1 cellular context compared by ENCODE assay signal in genomic region chr3:152295344-152295743, GRCh38.
TF ChIP-seq lines count a peak whose summit lies in the region.

No MANE protein-coding gene starts in this region.

TF ChIP-seq in K562, 482 proteins besides CTCF, POLR2A, EP300 and RAD21:
- TF ChIP-seq ATF7 (IDR thresholded peaks at IDR 0.05) (no peak), ARID3B (CRISPR knock-in tag; IDR thresholded peaks at IDR 0.05; ENCODE audit: borderline replicate concordance) (no peak), SMARCE1 (IDR thresholded peaks at IDR 0.05) (no peak), CHCHD3 (CRISPR knock-in tag; IDR thresholded peaks at IDR 0.05) (no peak), ZFP30 (CRISPR knock-in tag; IDR thresholded peaks at IDR 0.05; ENCODE audit: borderline replicate concordance) (no peak), FOXJ3 (CRISPR knock-in tag; IDR thresholded peaks at IDR 0.05) (no peak), ZNF324 (CRISPR knock-in tag; IDR thresholded peaks at IDR 0.05) (no peak), ZNF695 (CRISPR knock-in tag; IDR thresholded peaks at IDR 0.05) (no peak), BRF1 (IDR thresholded peaks at IDR 0.05; ENCODE audit: borderline replicate concordance, extremely low read depth, insufficient read length) (no peak), THRB (CRISPR knock-in tag; conservative IDR thresholded peaks at IDR 0.05) (no peak), GTF2A2 (tag; IDR thresholded peaks at IDR 0.05) (no peak)
- TF ChIP-seq, protein P1, sequence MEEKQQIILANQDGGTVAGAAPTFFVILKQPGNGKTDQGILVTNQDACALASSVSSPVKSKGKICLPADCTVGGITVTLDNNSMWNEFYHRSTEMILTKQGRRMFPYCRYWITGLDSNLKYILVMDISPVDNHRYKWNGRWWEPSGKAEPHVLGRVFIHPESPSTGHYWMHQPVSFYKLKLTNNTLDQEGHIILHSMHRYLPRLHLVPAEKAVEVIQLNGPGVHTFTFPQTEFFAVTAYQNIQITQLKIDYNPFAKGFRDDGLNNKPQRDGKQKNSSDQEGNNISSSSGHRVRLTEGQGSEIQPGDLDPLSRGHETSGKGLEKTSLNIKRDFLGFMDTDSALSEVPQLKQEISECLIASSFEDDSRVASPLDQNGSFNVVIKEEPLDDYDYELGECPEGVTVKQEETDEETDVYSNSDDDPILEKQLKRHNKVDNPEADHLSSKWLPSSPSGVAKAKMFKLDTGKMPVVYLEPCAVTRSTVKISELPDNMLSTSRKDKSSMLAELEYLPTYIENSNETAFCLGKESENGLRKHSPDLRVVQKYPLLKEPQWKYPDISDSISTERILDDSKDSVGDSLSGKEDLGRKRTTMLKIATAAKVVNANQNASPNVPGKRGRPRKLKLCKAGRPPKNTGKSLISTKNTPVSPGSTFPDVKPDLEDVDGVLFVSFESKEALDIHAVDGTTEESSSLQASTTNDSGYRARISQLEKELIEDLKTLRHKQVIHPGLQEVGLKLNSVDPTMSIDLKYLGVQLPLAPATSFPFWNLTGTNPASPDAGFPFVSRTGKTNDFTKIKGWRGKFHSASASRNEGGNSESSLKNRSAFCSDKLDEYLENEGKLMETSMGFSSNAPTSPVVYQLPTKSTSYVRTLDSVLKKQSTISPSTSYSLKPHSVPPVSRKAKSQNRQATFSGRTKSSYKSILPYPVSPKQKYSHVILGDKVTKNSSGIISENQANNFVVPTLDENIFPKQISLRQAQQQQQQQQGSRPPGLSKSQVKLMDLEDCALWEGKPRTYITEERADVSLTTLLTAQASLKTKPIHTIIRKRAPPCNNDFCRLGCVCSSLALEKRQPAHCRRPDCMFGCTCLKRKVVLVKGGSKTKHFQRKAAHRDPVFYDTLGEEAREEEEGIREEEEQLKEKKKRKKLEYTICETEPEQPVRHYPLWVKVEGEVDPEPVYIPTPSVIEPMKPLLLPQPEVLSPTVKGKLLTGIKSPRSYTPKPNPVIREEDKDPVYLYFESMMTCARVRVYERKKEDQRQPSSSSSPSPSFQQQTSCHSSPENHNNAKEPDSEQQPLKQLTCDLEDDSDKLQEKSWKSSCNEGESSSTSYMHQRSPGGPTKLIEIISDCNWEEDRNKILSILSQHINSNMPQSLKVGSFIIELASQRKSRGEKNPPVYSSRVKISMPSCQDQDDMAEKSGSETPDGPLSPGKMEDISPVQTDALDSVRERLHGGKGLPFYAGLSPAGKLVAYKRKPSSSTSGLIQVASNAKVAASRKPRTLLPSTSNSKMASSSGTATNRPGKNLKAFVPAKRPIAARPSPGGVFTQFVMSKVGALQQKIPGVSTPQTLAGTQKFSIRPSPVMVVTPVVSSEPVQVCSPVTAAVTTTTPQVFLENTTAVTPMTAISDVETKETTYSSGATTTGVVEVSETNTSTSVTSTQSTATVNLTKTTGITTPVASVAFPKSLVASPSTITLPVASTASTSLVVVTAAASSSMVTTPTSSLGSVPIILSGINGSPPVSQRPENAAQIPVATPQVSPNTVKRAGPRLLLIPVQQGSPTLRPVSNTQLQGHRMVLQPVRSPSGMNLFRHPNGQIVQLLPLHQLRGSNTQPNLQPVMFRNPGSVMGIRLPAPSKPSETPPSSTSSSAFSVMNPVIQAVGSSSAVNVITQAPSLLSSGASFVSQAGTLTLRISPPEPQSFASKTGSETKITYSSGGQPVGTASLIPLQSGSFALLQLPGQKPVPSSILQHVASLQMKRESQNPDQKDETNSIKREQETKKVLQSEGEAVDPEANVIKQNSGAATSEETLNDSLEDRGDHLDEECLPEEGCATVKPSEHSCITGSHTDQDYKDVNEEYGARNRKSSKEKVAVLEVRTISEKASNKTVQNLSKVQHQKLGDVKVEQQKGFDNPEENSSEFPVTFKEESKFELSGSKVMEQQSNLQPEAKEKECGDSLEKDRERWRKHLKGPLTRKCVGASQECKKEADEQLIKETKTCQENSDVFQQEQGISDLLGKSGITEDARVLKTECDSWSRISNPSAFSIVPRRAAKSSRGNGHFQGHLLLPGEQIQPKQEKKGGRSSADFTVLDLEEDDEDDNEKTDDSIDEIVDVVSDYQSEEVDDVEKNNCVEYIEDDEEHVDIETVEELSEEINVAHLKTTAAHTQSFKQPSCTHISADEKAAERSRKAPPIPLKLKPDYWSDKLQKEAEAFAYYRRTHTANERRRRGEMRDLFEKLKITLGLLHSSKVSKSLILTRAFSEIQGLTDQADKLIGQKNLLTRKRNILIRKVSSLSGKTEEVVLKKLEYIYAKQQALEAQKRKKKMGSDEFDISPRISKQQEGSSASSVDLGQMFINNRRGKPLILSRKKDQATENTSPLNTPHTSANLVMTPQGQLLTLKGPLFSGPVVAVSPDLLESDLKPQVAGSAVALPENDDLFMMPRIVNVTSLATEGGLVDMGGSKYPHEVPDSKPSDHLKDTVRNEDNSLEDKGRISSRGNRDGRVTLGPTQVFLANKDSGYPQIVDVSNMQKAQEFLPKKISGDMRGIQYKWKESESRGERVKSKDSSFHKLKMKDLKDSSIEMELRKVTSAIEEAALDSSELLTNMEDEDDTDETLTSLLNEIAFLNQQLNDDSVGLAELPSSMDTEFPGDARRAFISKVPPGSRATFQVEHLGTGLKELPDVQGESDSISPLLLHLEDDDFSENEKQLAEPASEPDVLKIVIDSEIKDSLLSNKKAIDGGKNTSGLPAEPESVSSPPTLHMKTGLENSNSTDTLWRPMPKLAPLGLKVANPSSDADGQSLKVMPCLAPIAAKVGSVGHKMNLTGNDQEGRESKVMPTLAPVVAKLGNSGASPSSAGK (IDR thresholded peaks at IDR 0.05) = no peak
